ENCODE assay signal across 8 cellular contexts in the genomic region with DNA sequence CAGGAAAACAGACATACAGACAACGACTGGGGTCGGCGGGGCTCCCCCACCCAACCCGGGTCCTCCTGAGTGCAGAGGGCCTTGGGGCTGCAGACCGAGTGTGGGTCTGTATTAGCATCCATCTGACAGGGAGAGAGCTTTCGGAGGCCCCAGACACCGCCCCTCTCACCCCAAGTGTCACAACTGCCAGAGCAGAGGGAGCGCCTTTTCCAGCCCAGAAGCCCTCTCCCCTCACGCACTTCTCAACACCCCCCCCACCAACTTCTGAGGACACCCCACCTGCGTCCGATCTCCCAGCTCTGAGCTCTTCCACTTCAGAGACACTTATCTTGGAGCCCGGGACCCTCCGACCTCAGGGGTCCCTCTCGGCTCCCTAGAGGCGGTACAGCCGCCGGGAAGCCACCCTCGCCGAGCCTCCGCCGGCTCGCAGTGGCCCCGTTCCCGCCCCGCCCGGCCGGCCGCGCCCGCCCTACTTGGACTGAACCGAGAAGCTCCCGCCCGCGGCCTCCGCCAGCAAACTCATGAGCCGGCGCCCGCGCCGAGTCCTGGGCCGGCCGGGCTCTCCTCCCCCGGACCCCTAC. TPM values are rescaled to one million over a fixed set of nuclear protein-coding genes. Genes with fewer than 3 reads are reported as not detected.
DNase-seq lines count a peak whose midpoint lies in the region; ATAC-seq and TF ChIP-seq lines count a peak whose summit lies in the region.

No MANE protein-coding gene starts in this region.

- H3K36me3 ChIP-seq in CD4-positive, alpha-beta memory T cell (ENCODE audit: insufficient read depth, low read length): no peaks in the 10 kb centered on the region

- peak overlapping the region; percentile 75 to 97 for H3K4me3 ChIP-seq in CD4-positive, alpha-beta memory T cell (ENCODE audit: low read length in 2 of 2)
- peak overlapping the region; percentile 93 for H3K4me3 ChIP-seq in epithelial cell of proximal tubule (ENCODE audit: low read depth, low read length)

- H3K9me3 ChIP-seq in CD4-positive, alpha-beta memory T cell (ENCODE audit: control insufficient read depth in 1 of 2, low read length in 2 of 2): no peaks in the 10 kb centered on the region

- peaks cover 10 to 34% of the 10 kb centered on the region in 2 donors for H3K36me3 Mint-ChIP-seq in CD4-positive, alpha-beta memory T cell
- peaks cover 31% of the 10 kb centered on the region for H3K36me3 Mint-ChIP-seq in activated CD4-positive, alpha-beta memory T cell treated with anti-CD3 and anti-CD28 coated beads for 36 hours
- peaks cover 2% of the 10 kb centered on the region for H3K36me3 Mint-ChIP-seq in neural crest cell (ENCODE audit: low read depth)

- ATAC-seq in HG02943 (IDR thresholded peaks at IDR 0.05; ENCODE audit: low read depth, unreplicated experiment): peak; percentile 2
- ATAC-seq in HG03354 (IDR thresholded peaks at IDR 0.05; ENCODE audit: poor library complexity, severe bottlenecking, unreplicated experiment): no peak

- peak in 4 of 5 donors; percentile 39 to 70 (median 42) for DNase-seq in CD4-positive, alpha-beta memory T cell
- peak; percentile 57 for DNase-seq in activated CD4-positive, alpha-beta memory T cell treated with anti-CD3 and anti-CD28 coated beads for 36 hours
- DNase-seq in epithelial cell of proximal tubule (ENCODE audit: low read depth): no peak
- DNase-seq in neural crest cell (ENCODE audit: low read depth, low spot score): peak; percentile 44
- DNase-seq in cerebellum (ENCODE audit: low spot score): no peak
- DNase-seq in GM13977 (ENCODE audit: low spot score): no peak

- intact Hi-C loops in CD4-positive, alpha-beta memory T cell (cut with micrococcal nuclease): loop anchor here (5.0 kb wide), 1 partner anchor 252 kb away; the partner anchor contains the start of gene RRM1
- intact Hi-C loops in activated CD4-positive, alpha-beta memory T cell treated with anti-CD3 and anti-CD28 coated beads for 36 hours (cut with micrococcal nuclease): no loop called here

- H3K9me3 Mint-ChIP-seq in CD4-positive, alpha-beta memory T cell: peaks cover 0 to 2% (median 0%) of the 10 kb centered on the region in 8 donors
- no peaks in the 10 kb centered on the region for H3K9me3 Mint-ChIP-seq in activated CD4-positive, alpha-beta memory T cell treated with anti-CD3 and anti-CD28 coated beads for 36 hours
- H3K9me3 Mint-ChIP-seq in neural crest cell: no peaks in the 10 kb centered on the region

- peaks cover 47% of the 10 kb centered on the region for H3K4me1 ChIP-seq in CD4-positive, alpha-beta memory T cell (ENCODE audit: insufficient read depth, low read length)

- peaks cover 29 to 70% (median 45%) of the 10 kb centered on the region in 4 donors for H3K4me1 Mint-ChIP-seq in CD4-positive, alpha-beta memory T cell
- peaks cover 52% of the 10 kb centered on the region for H3K4me1 Mint-ChIP-seq in activated CD4-positive, alpha-beta memory T cell treated with anti-CD3 and anti-CD28 coated beads for 36 hours (ENCODE audit: low read depth)
- H3K4me1 Mint-ChIP-seq in neural crest cell: peaks cover 36% of the 10 kb centered on the region

- H3K27me3 ChIP-seq in CD4-positive, alpha-beta memory T cell (ENCODE audit: insufficient read depth, low read length): no peaks in the 10 kb centered on the region

- H3K4me3 Mint-ChIP-seq in CD4-positive, alpha-beta memory T cell: peak overlapping the region; percentile 89 to 95 (median 94)
- H3K4me3 Mint-ChIP-seq in activated CD4-positive, alpha-beta memory T cell treated with anti-CD3 and anti-CD28 coated beads for 36 hours: peak overlapping the region; percentile 92
- peak overlapping the region; percentile 90 for H3K4me3 Mint-ChIP-seq in neural crest cell

- POLR2A ChIA-PET in CD4-positive, alpha-beta memory T cell (lab: Charles Lee; ENCODE audit: partially characterized antibody): interaction anchor here (0.8 to 14.8 kb wide), 24 partner anchors 10 to 283 kb away, joined by 3 to 659 read pairs (median 7); partner anchors contain the start of genes NUP98, PGAP2 and STIM1
- POLR2A ChIA-PET in activated CD4-positive, alpha-beta memory T cell treated with anti-CD3 and anti-CD28 coated beads for 36 hours (lab: Charles Lee): interaction anchor here (0.8 to 5.7 kb wide), 14 partner anchors 8 to 255 kb away, joined by 3 to 124 read pairs (median 6); partner anchors contain the start of genes NUP98, RRM1 and STIM1

- peaks cover 0 to 3% of the 10 kb centered on the region in 2 donors for H3K27me3 Mint-ChIP-seq in CD4-positive, alpha-beta memory T cell
- no peaks in the 10 kb centered on the region for H3K27me3 Mint-ChIP-seq in activated CD4-positive, alpha-beta memory T cell treated with anti-CD3 and anti-CD28 coated beads for 36 hours
- H3K27me3 Mint-ChIP-seq in neural crest cell (ENCODE audit: low read depth): no peaks in the 10 kb centered on the region

- TF ChIP-seq CTCF in epithelial cell of proximal tubule (conservative IDR thresholded peaks at IDR 0.05; ENCODE audit: low read depth, low read length): no peak
- TF ChIP-seq CTCF in neural crest cell (conservative IDR thresholded peaks at IDR 0.05): no peak
- TF ChIP-seq CTCF in GM13977 (IDR thresholded peaks at IDR 0.05; ENCODE audit: extremely low read depth, insufficient read depth, missing control alignments): no peak

- H3K27ac ChIP-seq in CD4-positive, alpha-beta memory T cell (ENCODE audit: low read depth, low read length): peak overlapping the region; percentile 95

- in situ Hi-C loops in GM13977 (cut with MboI; ENCODE audit: low pct_unique_long_range_greater_than_20kb, low sequenced_read_pairs, unreplicated experiment): no loop called here

- peak overlapping the region; percentile 96 to 99 (median 98) for H3K27ac Mint-ChIP-seq in CD4-positive, alpha-beta memory T cell
- peak overlapping the region; percentile 92 for H3K27ac Mint-ChIP-seq in activated CD4-positive, alpha-beta memory T cell treated with anti-CD3 and anti-CD28 coated beads for 36 hours
- H3K27ac Mint-ChIP-seq in neural crest cell (ENCODE audit: unreplicated experiment): no peak overlapping the region

- CTCF ChIA-PET in CD4-positive, alpha-beta memory T cell (lab: Charles Lee; ENCODE audit: partially characterized antibody): interaction anchor here (0.6 to 25.8 kb wide), 14 partner anchors 9 to 247 kb away, joined by 3 to 934 read pairs (median 8); partner anchors contain the start of genes PGAP2 and STIM1
- CTCF ChIA-PET in activated CD4-positive, alpha-beta memory T cell treated with anti-CD3 and anti-CD28 coated beads for 36 hours (lab: Charles Lee): interaction anchor here (1.0 to 23.7 kb wide), 10 partner anchors 11 to 230 kb away, joined by 3 to 756 read pairs (median 7); partner anchors contain the start of genes PGAP2 and STIM1

RNA-seq across cellular contexts. Expression of gene RHOG, which starts 0.4 kb away (rescaled TPM):
- total RNA-seq in CD4-positive, alpha-beta memory T cell: 100 to 1,000 TPM in 1 of 2 experiments, 10 to 100 TPM in 1; 99.4 to 103 TPM
- 100 to 1,000 TPM; 124 to 228 TPM for polyA plus RNA-seq in CD4-positive, alpha-beta memory T cell
- 100 to 1,000 TPM; 181 to 186 TPM for total RNA-seq in activated CD4-positive, alpha-beta memory T cell treated with anti-CD3 and anti-CD28 coated beads for 36 hours
- total RNA-seq in epithelial cell of proximal tubule (43.8 and 47.3 TPM in 2 replicates), neural crest cell (24.8 and 25.0 TPM in 2 replicates), cerebellum (3.5 TPM)

RNA-seq across cellular contexts. Expression of gene STIM1, which starts 15.1 kb away (rescaled TPM):
- total RNA-seq in CD4-positive, alpha-beta memory T cell: 10 to 100 TPM; 87.1 to 87.4 TPM
- 10 to 100 TPM; 27.7 to 43.8 TPM for polyA plus RNA-seq in CD4-positive, alpha-beta memory T cell
- total RNA-seq in activated CD4-positive, alpha-beta memory T cell treated with anti-CD3 and anti-CD28 coated beads for 36 hours: 10 to 100 TPM; 55.9 to 61.1 TPM
- total RNA-seq in epithelial cell of proximal tubule: 14.9 and 16.5 TPM in 2 replicates
- 22.3 and 24.4 TPM in 2 replicates for total RNA-seq in neural crest cell
- 25.9 TPM for total RNA-seq in cerebellum

RNA-seq across cellular contexts. Expression of gene PGAP2, which starts 32.0 kb away (rescaled TPM):
- 10 to 100 TPM; 18.4 to 20.7 TPM for total RNA-seq in CD4-positive, alpha-beta memory T cell
- polyA plus RNA-seq in CD4-positive, alpha-beta memory T cell: 10 to 100 TPM; 16.2 to 18.6 TPM
- total RNA-seq in activated CD4-positive, alpha-beta memory T cell treated with anti-CD3 and anti-CD28 coated beads for 36 hours: 10 to 100 TPM; 27.4 to 30.2 TPM
- total RNA-seq in epithelial cell of proximal tubule: 14.1 and 27.9 TPM in 2 replicates
- 34.8 and 39.5 TPM in 2 replicates for total RNA-seq in neural crest cell
- total RNA-seq in cerebellum: 14.7 TPM

RNA-seq across cellular contexts. Expression of gene NUP98, which starts 43.0 kb away (rescaled TPM):
- 100 to 1,000 TPM; 109 to 112 TPM for total RNA-seq in CD4-positive, alpha-beta memory T cell
- 10 to 100 TPM; 31.9 to 51.8 TPM for polyA plus RNA-seq in CD4-positive, alpha-beta memory T cell
- total RNA-seq in activated CD4-positive, alpha-beta memory T cell treated with anti-CD3 and anti-CD28 coated beads for 36 hours: 100 to 1,000 TPM in 1 of 2 experiments, 10 to 100 TPM in 1; 90.6 to 104 TPM
- 74.8 and 104 TPM in 2 replicates for total RNA-seq in epithelial cell of proximal tubule
- total RNA-seq in neural crest cell: 96.8 and 104 TPM in 2 replicates
- total RNA-seq in cerebellum: 82.2 TPM

Comparison
In these comparisons a context has a peak if more than half of its experiments do, and no peak if none do; other contexts are left out.
1. DNase-seq: peak in CD4-positive, alpha-beta memory T cell (4 of 5), activated CD4-positive, alpha-beta memory T cell treated with anti-CD3 and anti-CD28 coated beads for 36 hours (single experiment) and neural crest cell (single experiment); none in epithelial cell of proximal tubule (single experiment), cerebellum (single experiment) and GM13977 (single experiment).
2. Peak in every context shown above with its lines, with median percentiles within 50 percentile points of each other: H3K4me3 Mint-ChIP-seq.